Comparison of ENCODE assay signal across 16 cellular contexts in the genomic region with DNA sequence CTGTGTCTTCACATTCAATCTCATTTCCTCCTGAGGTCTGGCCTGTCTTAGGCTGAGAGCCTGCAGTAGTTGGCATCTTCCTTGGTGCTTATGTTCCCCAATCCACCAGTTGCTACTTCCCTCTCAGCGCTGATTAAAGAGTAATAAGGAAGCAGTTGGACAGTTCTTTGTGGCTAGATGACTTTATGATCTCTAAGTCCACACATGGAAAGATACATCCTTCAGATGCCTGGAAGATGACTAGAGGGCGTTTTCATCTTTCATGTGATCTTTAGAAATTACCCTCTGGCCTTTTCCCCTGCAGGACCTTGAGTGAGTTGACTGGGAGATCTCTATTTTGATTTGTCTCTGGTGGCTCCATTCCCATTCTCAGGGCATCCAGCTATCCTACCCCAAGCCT.
"Had no signal": no experiment of that assay in that cellular context is flagged by ENCODE, and none has a peak within 500 bp of the region (broad histone marks: within the 10 kb centered on the region; RNA-seq: fewer than 3 reads in every experiment).

No MANE protein-coding gene starts in this region.

- H3K4me3 ChIP-seq: gastrocnemius medialis, heart right ventricle, suprapubic skin, tibial artery had no signal

- H3K36me3 ChIP-seq: gastrocnemius medialis, heart right ventricle, neutrophil, suprapubic skin, tibial artery had no signal

- H3K9me3 ChIP-seq: gastrocnemius medialis, neutrophil, suprapubic skin, tibial artery had no signal

- ATAC-seq: esophagus mucosa; gastrocnemius medialis; heart right ventricle; left cardiac atrium; naive thymus-derived CD8-positive, alpha-beta T cell; right cardiac atrium; stimulated activated effector memory CD8-positive, alpha-beta T cell treated with anti-CD3 and anti-CD28 coated beads, Interleukin-12 subunit alpha, Interleukin-12 subunit beta, amount 100 ng/mL, for 72 hours; stimulated activated naive CD8-positive, alpha-beta T cell treated with anti-CD3 and anti-CD28 coated beads, Interleukin-15, Interleukin-2, amounts not matched to agents 100 U/mL and 50 U/mL, for 24 hours had no signal

- DNase-seq: effector memory CD4-positive, alpha-beta T cell; gastrocnemius medialis; heart right ventricle; islet precursor cell; left cardiac atrium; mesendoderm; naive thymus-derived CD8-positive, alpha-beta T cell; right cardiac atrium; stimulated activated CD4-positive, alpha-beta T cell treated with anti-CD3 and anti-CD28 coated beads, Interleukin-4, amount 100 ng/mL, for 1 hour; stimulated activated CD8-positive, alpha-beta memory T cell treated with anti-CD3 and anti-CD28 coated beads, Interleukin-4, amount 100 ng/mL, for 48 hours; stimulated activated naive CD8-positive, alpha-beta T cell treated with anti-CD3 and anti-CD28 coated beads, Interleukin-15, Interleukin-2, amounts not matched to agents 100 U/mL and 50 U/mL, for 24 hours; tibial artery had no signal

- H3K27me3 ChIP-seq: gastrocnemius medialis, heart right ventricle, neutrophil, suprapubic skin, tibial artery had no signal

- H3K4me1 ChIP-seq: gastrocnemius medialis, heart right ventricle, suprapubic skin, tibial artery had no signal

- H3K27ac ChIP-seq: gastrocnemius medialis, heart right ventricle, neutrophil, suprapubic skin, tibial artery had no signal
